ENCODE assay signal across 8 cellular contexts in the genomic region with DNA sequence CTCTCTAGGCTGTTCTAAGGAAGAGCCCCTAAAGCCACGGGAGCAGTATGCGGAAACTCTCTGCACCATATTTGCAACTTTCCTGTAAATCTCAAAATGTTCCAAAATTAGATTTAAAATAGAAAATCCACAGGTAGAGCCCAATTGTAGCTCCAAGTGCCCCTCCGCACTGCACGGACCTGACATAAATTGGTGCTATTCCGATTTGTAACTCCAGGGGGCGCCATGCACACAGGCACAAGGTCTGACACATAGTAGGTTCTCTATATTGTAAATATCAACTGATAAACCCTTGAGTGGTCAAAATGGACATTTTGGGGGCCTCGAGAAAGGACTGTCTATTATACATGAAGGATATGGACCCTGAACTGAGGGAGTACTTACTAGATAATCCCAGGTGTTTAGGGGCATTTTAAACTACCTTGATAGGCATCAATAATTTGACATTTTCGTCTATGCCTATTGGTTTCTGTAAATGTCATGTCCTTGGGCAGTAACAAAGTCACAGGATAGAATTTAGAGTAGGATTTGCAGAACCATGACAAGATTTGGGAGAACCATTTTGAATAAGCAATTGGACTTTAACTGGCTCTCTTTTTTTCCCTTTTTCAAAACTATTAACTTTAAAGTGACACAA.
DNase-seq lines count a peak whose midpoint lies in the region; ATAC-seq, FAIRE-seq and TF ChIP-seq lines count a peak whose summit lies in the region.

No MANE protein-coding gene starts in this region.

- no peaks in the 10 kb centered on the region for H3K36me3 ChIP-seq in OCI-LY1 (ENCODE audit: insufficient read depth, low read length)

- H3K9me3 ChIP-seq in OCI-LY1 (ENCODE audit: low read length): no peaks in the 10 kb centered on the region

- H3K79me2 ChIP-seq in OCI-LY1 (ENCODE audit: insufficient read depth, low read length): no peaks in the 10 kb centered on the region

- H4K20me1 ChIP-seq in OCI-LY1 (ENCODE audit: insufficient read depth, low read length): no peaks in the 10 kb centered on the region

- H3F3A ChIP-seq in OCI-LY1 (ENCODE audit: insufficient read depth, low read length): no peaks in the 10 kb centered on the region

- no peaks in the 10 kb centered on the region for H3K27me3 ChIP-seq in OCI-LY1 (ENCODE audit: insufficient read depth, low read length)

- TF ChIP-seq CTCF in GM12865 (IDR thresholded peaks at IDR 0.05; ENCODE audit: insufficient read depth, low read depth, low read length, missing control alignments) (peak; percentile 72), OCI-LY1 (IDR thresholded peaks at IDR 0.05; ENCODE audit: low read length) (peak; percentile 98)

- no peak overlapping the region for H3K9ac ChIP-seq in OCI-LY1 (ENCODE audit: low read length)

- no peaks in the 10 kb centered on the region for H3K9me2 ChIP-seq in OCI-LY1 (ENCODE audit: low read depth, low read length)

- no peak overlapping the region for H3K4me2 ChIP-seq in OCI-LY1 (ENCODE audit: low read length)

- no peak for ATAC-seq in GM21529 (IDR thresholded peaks at IDR 0.05; ENCODE audit: unreplicated experiment)

- H2AFZ ChIP-seq in OCI-LY1 (ENCODE audit: low read length): no peak overlapping the region

- no peak overlapping the region for H3K4me3 ChIP-seq in GM12865 (ENCODE audit: low read depth, low read length)
- H3K4me3 ChIP-seq in OCI-LY1 (ENCODE audit: low read depth, low read length, poor library complexity, severe bottlenecking): no peak overlapping the region

- DNase-seq in GM12865 (ENCODE audit: low read depth) (peak; percentile 53), activated T-helper 1 cell treated with Interleukin-2 at 50 U/mL for 16 hours (ENCODE audit: low read depth) (peak; percentile 19), globus pallidus (ENCODE audit: low spot score) (peak; percentile 21), HTR-8/SVneo (ENCODE audit: insufficient read length, low spot score) (no peak), GF-D8 (lab: John Stamatoyannopoulos, UW) (no peak)
- peak; percentile 10 to 30 for DNase-seq in stimulated activated CD4-positive, alpha-beta T cell treated with anti-CD3 and anti-CD28 coated beads, Interleukin-15, amount 100 ng/mL, for 48 hours (ENCODE audit: low read depth in 2 of 2)

- no peak for FAIRE-seq in HTR-8/SVneo (lab: Jason Lieb, UNC)

- no peaks in the 10 kb centered on the region for H3K4me1 ChIP-seq in OCI-LY1 (ENCODE audit: insufficient read depth, low read length, severe bottlenecking)

- H3K27ac ChIP-seq in OCI-LY1 (ENCODE audit: low read depth, low read length, poor library complexity, severe bottlenecking): no peak overlapping the region

Comparison
In these comparisons a context has a peak if more than half of its experiments do, and no peak if none do; other contexts are left out.
1. DNase-seq: peak in GM12865 (single experiment), activated T-helper 1 cell treated with Interleukin-2 at 50 U/mL for 16 hours (single experiment), globus pallidus (single experiment) and stimulated activated CD4-positive, alpha-beta T cell treated with anti-CD3 and anti-CD28 coated beads, Interleukin-15, amount 100 ng/mL, for 48 hours (2 of 2); none in HTR-8/SVneo (single experiment) and GF-D8 (single experiment).